In genomic region chr1:42725820-42726219, GRCh38 we compare ENCODE assay signal across 2 cellular contexts. TPM values are rescaled to one million over a fixed set of nuclear protein-coding genes. Genes with fewer than 3 reads are reported as not detected.
"Had no signal": no experiment of that assay in that cellular context is flagged by ENCODE, and none has a peak within 500 bp of the region (broad histone marks: within the 10 kb centered on the region; RNA-seq: fewer than 3 reads in every experiment).

No MANE protein-coding gene starts in this region.

RNA-seq across cellular contexts. Expression of gene CLDN19, which starts 14.2 kb away (rescaled TPM):
- total RNA-seq: HT-29, IMR-90 had no signal
- polyA plus RNA-seq: IMR-90 had no signal

RNA-seq across cellular contexts. Expression of gene TMEM269, which starts 59.0 kb away (rescaled TPM):
- total RNA-seq: IMR-90 had no signal
- polyA plus RNA-seq: IMR-90 had no signal
